Comparison of ENCODE assay signal across 7 cellular contexts in genomic region chr10:3785251-3785848, GRCh38. TPM values are rescaled to one million over a fixed set of nuclear protein-coding genes. Genes with fewer than 3 reads are reported as not detected.
DNase-seq lines count a peak whose midpoint lies in the region; ATAC-seq, FAIRE-seq and TF ChIP-seq lines count a peak whose summit lies in the region.

No MANE protein-coding gene starts in this region.

- peak overlapping the region; percentile 99 for H3K4me3 Mint-ChIP-seq in astrocyte (ENCODE audit: unreplicated experiment)

- H3K27ac ChIP-seq in astrocyte (ENCODE audit: low read depth, low read length): peak overlapping the region; percentile 99

- H3K4me1 ChIP-seq in astrocyte (ENCODE audit: insufficient read depth, low read length): peaks cover 28% of the 10 kb centered on the region

- DNase-seq in NCI-H2029 (lab: John Stamatoyannopoulos, UW) (peak; percentile 79), T-helper 22 cell (ENCODE audit: low read depth) (peak; percentile 98), astrocyte (ENCODE audit: low read depth) (peak; percentile 85), hepatic stellate cell (ENCODE audit: low spot score) (peak; percentile 100), retina (peak; percentile 99)

- peaks cover 7% of the 10 kb centered on the region for H3K9me3 Mint-ChIP-seq in astrocyte (ENCODE audit: unreplicated experiment)

- no peaks in the 10 kb centered on the region for H3K9me3 ChIP-seq in astrocyte (ENCODE audit: insufficient read depth, low read depth, low read length)

- H3K27me3 ChIP-seq in astrocyte (ENCODE audit: insufficient read depth, low read length): no peaks in the 10 kb centered on the region

- peak overlapping the region; percentile 90 for H3K27ac Mint-ChIP-seq in astrocyte (ENCODE audit: unreplicated experiment)

- H3K4me3 ChIP-seq in astrocyte (ENCODE audit: insufficient read depth, low read depth, low read length): peak overlapping the region; percentile 61

- H3K36me3 ChIP-seq in astrocyte (ENCODE audit: insufficient read depth, low read length): peaks cover 22% of the 10 kb centered on the region

- H3K36me3 Mint-ChIP-seq in astrocyte (ENCODE audit: low read depth, unreplicated experiment): peaks cover 39% of the 10 kb centered on the region

- TF ChIP-seq CTCF in astrocyte (IDR thresholded peaks at IDR 0.05; ENCODE audit: insufficient read depth, low read depth, low read length): no peak

- H3K27me3 Mint-ChIP-seq in astrocyte (ENCODE audit: low read depth, unreplicated experiment): no peaks in the 10 kb centered on the region

- ATAC-seq in GM18517 (IDR thresholded peaks at IDR 0.05; ENCODE audit: unreplicated experiment) (peak; percentile 62), HG03025 (IDR thresholded peaks at IDR 0.05; ENCODE audit: low FRiP score, unreplicated experiment) (peak; percentile 70)

- peaks cover 5% of the 10 kb centered on the region for H3K4me1 Mint-ChIP-seq in astrocyte (ENCODE audit: low read depth, unreplicated experiment)

- H3K4me2 ChIP-seq in astrocyte (ENCODE audit: low read length): peak overlapping the region; percentile 96

- peaks cover 51% of the 10 kb centered on the region for H3K79me2 ChIP-seq in astrocyte (ENCODE audit: insufficient read depth, low read length)

- H3K9ac ChIP-seq in astrocyte (ENCODE audit: low read length): peak overlapping the region; percentile 100

- no peak for FAIRE-seq in astrocyte (lab: Jason Lieb, UNC)

- H4K20me1 ChIP-seq in astrocyte (ENCODE audit: insufficient read depth, low read length): peaks cover 43% of the 10 kb centered on the region

- H2AFZ ChIP-seq in astrocyte (ENCODE audit: low read depth, low read length): no peak overlapping the region

RNA-seq across cellular contexts. Expression of gene KLF6, which starts 0.3 kb away (rescaled TPM):
- total RNA-seq in astrocyte: 250 and 319 TPM in 2 replicates

Comparison
In these comparisons a context has a peak if more than half of its experiments do, and no peak if none do; other contexts are left out.
1. Peak in every context shown above with its lines: DNase-seq, ATAC-seq, H3K4me3 ChIP-seq and H3K27ac ChIP-seq.